Comparison of ENCODE assay signal across 18 cellular contexts in the genomic region with DNA sequence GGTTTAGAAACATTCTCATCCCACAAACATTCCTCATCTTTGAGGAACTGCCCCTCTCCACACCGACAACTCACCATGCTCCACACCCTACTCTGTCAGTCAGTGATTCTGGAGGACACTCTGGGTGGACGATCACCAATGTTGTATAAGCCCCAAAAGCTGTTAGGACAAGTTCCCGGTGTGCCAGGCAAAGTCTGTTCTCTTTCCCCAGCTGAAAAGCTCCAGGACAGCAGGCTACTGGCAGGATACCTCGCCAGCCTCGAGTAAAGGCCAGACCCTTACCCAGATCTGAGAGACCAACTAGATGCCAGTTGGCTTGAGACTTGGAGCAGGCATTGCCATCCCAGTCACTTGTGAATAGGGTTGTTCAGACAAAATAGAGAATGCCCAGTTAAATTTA. TPM values are rescaled to one million over a fixed set of nuclear protein-coding genes. Genes with fewer than 3 reads are reported as not detected.
DNase-seq lines count a peak whose midpoint lies in the region; ATAC-seq and TF ChIP-seq lines count a peak whose summit lies in the region.
"Had no signal": no experiment of that assay in that cellular context is flagged by ENCODE, and none has a peak within 500 bp of the region (broad histone marks: within the 10 kb centered on the region; RNA-seq: fewer than 3 reads in every experiment).

No MANE protein-coding gene starts in this region.

- no peak overlapping the region for H3K4ac ChIP-seq in trophoblast cell (ENCODE audit: low read depth, low read length)

- H3K27ac ChIP-seq in right atrium auricular region (no peak overlapping the region), trophoblast cell (ENCODE audit: low read depth, low read length) (no peak overlapping the region), ovary (no peak overlapping the region)
- H3K27ac ChIP-seq: BLaER1 treated with 17β-estradiol and CSF1 and Interleukin-3, amounts not matched to agents 10 nM and 100 nM had no signal

- no peaks in the 10 kb centered on the region for H3K36me3 ChIP-seq in right atrium auricular region
- H3K36me3 ChIP-seq in trophoblast cell (ENCODE audit: control insufficient read depth in 1 of 2, insufficient read depth in 2 of 2, low read length in 2 of 2) = no peaks in the 10 kb centered on the region
- no peaks in the 10 kb centered on the region for H3K36me3 ChIP-seq in ovary
- H3K36me3 ChIP-seq: BLaER1 treated with 17β-estradiol and CSF1 and Interleukin-3, amounts not matched to agents 10 nM and 100 nM had no signal

- no peak overlapping the region for H3K14ac ChIP-seq in trophoblast cell (ENCODE audit: low read length)

- no peaks in the 10 kb centered on the region for H3K4me1 Mint-ChIP-seq in activated naive CD8-positive, alpha-beta T cell treated with anti-CD3 and anti-CD28 coated beads, Interleukin-2, amount 50 U/mL, for 24 hours
- H3K4me1 Mint-ChIP-seq: CD4-positive, CD25-positive, alpha-beta regulatory T cell; GM23338 had no signal

- no peak overlapping the region for H2BK120ac ChIP-seq in trophoblast cell (ENCODE audit: insufficient read depth, low read length, poor library complexity)

- no peak overlapping the region for H4K8ac ChIP-seq in trophoblast cell (ENCODE audit: low read depth, low read length)

- H3K27me3 ChIP-seq in right atrium auricular region (no peaks in the 10 kb centered on the region), trophoblast cell (ENCODE audit: insufficient read depth, low read length) (no peaks in the 10 kb centered on the region), ovary (no peaks in the 10 kb centered on the region)
- H3K27me3 ChIP-seq: BLaER1 treated with 17β-estradiol and CSF1 and Interleukin-3, amounts not matched to agents 10 nM and 100 nM had no signal

- no peak overlapping the region for H2AFZ ChIP-seq in trophoblast cell (ENCODE audit: insufficient read depth, low read length, poor library complexity)
- H2AFZ ChIP-seq: GM23338 had no signal

- DNase-seq in right atrium auricular region (ENCODE audit: low spot score) = peak; percentile 52
- DNase-seq in left cardiac atrium = no peak
- DNase-seq in left lobe of liver (ENCODE audit: low spot score) = peak; percentile 19
- no peak for DNase-seq in trophoblast cell
- DNase-seq in activated naive CD8-positive, alpha-beta T cell treated with anti-CD3 and anti-CD28 coated beads, Interleukin-2, amount 50 U/mL, for 24 hours = no peak
- DNase-seq in COLO829 (ENCODE audit: low spot score) = no peak
- DNase-seq in ovary = no peak
- DNase-seq in NCI-H1105 (lab: John Stamatoyannopoulos, UW) = no peak
- DNase-seq: 8988T; Calu3; CD4-positive, CD25-positive, alpha-beta regulatory T cell; DMS 273 treated with DMSO at 0.1 percent for 48 hours; H7 had no signal

- no peaks in the 10 kb centered on the region for H3K9me3 Mint-ChIP-seq in activated naive CD8-positive, alpha-beta T cell treated with anti-CD3 and anti-CD28 coated beads, Interleukin-2, amount 50 U/mL, for 24 hours

- H3K79me1 ChIP-seq in trophoblast cell (ENCODE audit: low read length) = no peaks in the 10 kb centered on the region

- H3K23ac ChIP-seq in trophoblast cell (ENCODE audit: low read length) = no peak overlapping the region

- peak overlapping the region; percentile 29 for H2BK12ac ChIP-seq in trophoblast cell (ENCODE audit: low read length)

- H3K4me1 ChIP-seq in right atrium auricular region (no peaks in the 10 kb centered on the region), trophoblast cell (ENCODE audit: control insufficient read depth in 1 of 2, insufficient read depth in 2 of 2, low read length in 2 of 2) (no peaks in the 10 kb centered on the region), ovary (ENCODE audit: insufficient read depth) (no peaks in the 10 kb centered on the region)

- TF ChIP-seq POLR2A in ovary (IDR thresholded peaks at IDR 0.05) = no peak

- no peak overlapping the region for H3K4me3 Mint-ChIP-seq in activated naive CD8-positive, alpha-beta T cell treated with anti-CD3 and anti-CD28 coated beads, Interleukin-2, amount 50 U/mL, for 24 hours
- H3K4me3 Mint-ChIP-seq: CD4-positive, CD25-positive, alpha-beta regulatory T cell; GM23338 had no signal

- no peak overlapping the region for H3K18ac ChIP-seq in trophoblast cell (ENCODE audit: low read length)

- ATAC-seq in left cardiac atrium (no peak), left lobe of liver (no peak)
- ATAC-seq in activated naive CD8-positive, alpha-beta T cell treated with anti-CD3 and anti-CD28 coated beads, Interleukin-2, amount 50 U/mL, for 24 hours = no peak
- ATAC-seq: GM12878 had no signal

- no peaks in the 10 kb centered on the region for H3K36me3 Mint-ChIP-seq in activated naive CD8-positive, alpha-beta T cell treated with anti-CD3 and anti-CD28 coated beads, Interleukin-2, amount 50 U/mL, for 24 hours (ENCODE audit: low read depth)
- H3K36me3 Mint-ChIP-seq: CD4-positive, CD25-positive, alpha-beta regulatory T cell had no signal

- no CpG with 5 or more reads among the region's 5 CpGs for WGBS in trophoblast cell (ENCODE audit: extremely low coverage, insufficient coverage, insufficient read length)
- 77 to 81% (median 78%) methylated on average over 5 of the region's 5 CpGs for WGBS in ovary, 3 donors

- no peak overlapping the region for H4K12ac ChIP-seq in trophoblast cell (ENCODE audit: low read depth, low read length)

- no peak overlapping the region for H4K91ac ChIP-seq in trophoblast cell (ENCODE audit: low read depth, low read length)

- H3K4me3 ChIP-seq in right atrium auricular region = no peak overlapping the region
- no peak overlapping the region for H3K4me3 ChIP-seq in trophoblast cell (ENCODE audit: low read depth, low read length)
- no peak overlapping the region for H3K4me3 ChIP-seq in ovary
- H3K4me3 ChIP-seq: BLaER1 treated with 17β-estradiol and CSF1 and Interleukin-3, amounts not matched to agents 10 nM and 100 nM; GM12878; GM23338 had no signal

- no peak overlapping the region for H2AK5ac ChIP-seq in trophoblast cell (ENCODE audit: low read length)

- H3K9me3 ChIP-seq in right atrium auricular region = peaks cover 0 to 5% of the 10 kb centered on the region in 2 donors
- H3K9me3 ChIP-seq in trophoblast cell (ENCODE audit: insufficient read depth, low read depth, low read length) = no peaks in the 10 kb centered on the region
- no peaks in the 10 kb centered on the region for H3K9me3 ChIP-seq in ovary

- H2BK5ac ChIP-seq in trophoblast cell (ENCODE audit: low read depth, low read length, poor library complexity) = no peak overlapping the region

- no peak for TF ChIP-seq CTCF in right atrium auricular region (IDR thresholded peaks at IDR 0.05)
- no peak for TF ChIP-seq CTCF in ovary (IDR thresholded peaks at IDR 0.05)

- H3K79me2 ChIP-seq in trophoblast cell (ENCODE audit: control insufficient read depth, insufficient read depth, low read length, poor library complexity) = no peaks in the 10 kb centered on the region

- no peak overlapping the region for H3K9ac ChIP-seq in trophoblast cell (ENCODE audit: low read length)
- H3K9ac ChIP-seq: BLaER1 treated with 17β-estradiol and CSF1 and Interleukin-3, amounts not matched to agents 10 nM and 100 nM had no signal

- TF ChIP-seq EP300 in ovary (IDR thresholded peaks at IDR 0.05) = no peak

- peaks cover 42% of the 10 kb centered on the region for H3K27me3 Mint-ChIP-seq in activated naive CD8-positive, alpha-beta T cell treated with anti-CD3 and anti-CD28 coated beads, Interleukin-2, amount 50 U/mL, for 24 hours

- H3K4me2 ChIP-seq in trophoblast cell (ENCODE audit: low read length) = no peak overlapping the region
- H3K4me2 ChIP-seq: BLaER1 treated with 17β-estradiol and CSF1 and Interleukin-3, amounts not matched to agents 10 nM and 100 nM; GM23338 had no signal

- intact Hi-C loops in left cardiac atrium (cut with DNase I) = loop anchor here in 1 of 2 donors (5.0 kb wide), 2 partner anchors 126 to 351 kb away; no protein-coding TSS in a partner anchor
- intact Hi-C loops in ovary (cut with DNase I) = no loop called here

- no peak overlapping the region for H3K27ac Mint-ChIP-seq in activated naive CD8-positive, alpha-beta T cell treated with anti-CD3 and anti-CD28 coated beads, Interleukin-2, amount 50 U/mL, for 24 hours
- H3K27ac Mint-ChIP-seq: CD4-positive, CD25-positive, alpha-beta regulatory T cell; GM23338 had no signal

RNA-seq across cellular contexts. Expression of gene KRT5, which starts 12.0 kb away (rescaled TPM):
- total RNA-seq in right atrium auricular region (10 to 100 TPM in 1 of 2 donors, 1 to 10 TPM in 1; 1.4 to 12.1 TPM), left cardiac atrium (1 to 10 TPM; 1.2 to 4.6 TPM), left lobe of liver (not detected), ovary (10 to 100 TPM in 2 of 7 donors, 1 to 10 TPM in 3, under 1 TPM in 1, not detected in 1; 1.00 to 16.1 (median 2.0) TPM)
- 0.04 and 0.07 TPM in 2 replicates for polyA plus RNA-seq in trophoblast cell (2013)
- under 1 TPM; 0.25 to 0.55 TPM for polyA plus RNA-seq in ovary
- total RNA-seq: CD4-positive, CD25-positive, alpha-beta regulatory T cell; Daoy; GM12878; GM23338; H7; HT-29 had no signal
- polyA plus RNA-seq: CD4-positive, CD25-positive, alpha-beta regulatory T cell; GM23338 had no signal

RNA-seq across cellular contexts. Expression of gene KRT6A, which starts 15.2 kb away (rescaled TPM):
- total RNA-seq in right atrium auricular region (1 to 10 TPM in 1 of 2 donors, under 1 TPM in 1; 0.48 to 7.4 TPM), left cardiac atrium (1 to 10 TPM in 1 of 2 donors, under 1 TPM in 1; 0.24 to 1.2 TPM), left lobe of liver (not detected), ovary (10 to 100 TPM in 1 of 7 donors, 1 to 10 TPM in 3, under 1 TPM in 2, not detected in 1; 0.50 to 14.5 (median 1.4) TPM)
- polyA plus RNA-seq in trophoblast cell (2013) = not detected in 2 replicates
- polyA plus RNA-seq in ovary = under 1 TPM in 1 of 2 donors, not detected in 1; 0.15 TPM
- total RNA-seq: CD4-positive, CD25-positive, alpha-beta regulatory T cell; Daoy; GM12878; GM23338; H7; HT-29 had no signal
- polyA plus RNA-seq: CD4-positive, CD25-positive, alpha-beta regulatory T cell; GM23338 had no signal

RNA-seq across cellular contexts. Expression of gene KRT6C, which starts 34.6 kb away (rescaled TPM):
- not detected for total RNA-seq in right atrium auricular region
- not detected for total RNA-seq in left cardiac atrium
- not detected for total RNA-seq in left lobe of liver
- not detected in 2 replicates for polyA plus RNA-seq in trophoblast cell (2013)
- total RNA-seq in ovary = under 1 TPM in 1 of 7 donors, not detected in 6; 0.17 TPM
- polyA plus RNA-seq in ovary = not detected
- total RNA-seq: Calu3; CD4-positive, CD25-positive, alpha-beta regulatory T cell; Daoy; GM12878; GM23338; H7; HT-29 had no signal
- polyA plus RNA-seq: CD4-positive, CD25-positive, alpha-beta regulatory T cell; GM12878; GM23338 had no signal

RNA-seq across cellular contexts. Expression of gene KRT71, which starts 44.7 kb away (rescaled TPM):
- not detected for total RNA-seq in right atrium auricular region
- total RNA-seq in left cardiac atrium = not detected
- total RNA-seq in left lobe of liver = not detected
- 0.07 and 0.11 TPM in 2 replicates for polyA plus RNA-seq in trophoblast cell (2013)
- total RNA-seq in ovary = not detected
- polyA plus RNA-seq in ovary = not detected
- total RNA-seq: Calu3; CD4-positive, CD25-positive, alpha-beta regulatory T cell; Daoy; GM12878; GM23338; H7; HT-29 had no signal
- polyA plus RNA-seq: CD4-positive, CD25-positive, alpha-beta regulatory T cell; GM12878; GM23338 had no signal

RNA-seq across cellular contexts. Expression of gene KRT6B, which starts 56.3 kb away (rescaled TPM):
- total RNA-seq in right atrium auricular region = not detected
- not detected for total RNA-seq in left cardiac atrium
- total RNA-seq in left lobe of liver = not detected
- not detected in 2 replicates for polyA plus RNA-seq in trophoblast cell (2013)
- under 1 TPM in 1 of 7 donors, not detected in 6; 0.11 TPM for total RNA-seq in ovary
- not detected for polyA plus RNA-seq in ovary
- total RNA-seq: CD4-positive, CD25-positive, alpha-beta regulatory T cell; Daoy; GM12878; GM23338; H7 had no signal
- polyA plus RNA-seq: CD4-positive, CD25-positive, alpha-beta regulatory T cell; GM23338 had no signal

Comparison
In these comparisons a context has a peak if more than half of its experiments do, and no peak if none do; other contexts are left out.
1. DNase-seq: peak in right atrium auricular region (single experiment) and left lobe of liver (single experiment); none in left cardiac atrium (single experiment), trophoblast cell (0 of 2), activated naive CD8-positive, alpha-beta T cell treated with anti-CD3 and anti-CD28 coated beads, Interleukin-2, amount 50 U/mL, for 24 hours (single experiment), COLO829 (single experiment), ovary (0 of 5) and NCI-H1105 (single experiment).